In genomic region chr12:66302827-66303169, GRCh38 we compare ENCODE assay signal across 8 cellular contexts. TPM values are rescaled to one million over a fixed set of nuclear protein-coding genes. Genes with fewer than 3 reads are reported as not detected.
DNase-seq lines count a peak whose midpoint lies in the region; ATAC-seq and TF ChIP-seq lines count a peak whose summit lies in the region.

No MANE protein-coding gene starts in this region.

- DNase-seq in BE2C = no peak
- no peak for DNase-seq in AG20443 (ENCODE audit: low spot score)

- H3K9me3 ChIP-seq in BE2C (no peaks in the 10 kb centered on the region), Loucy (ENCODE audit: insufficient read depth, low read depth, low read length) (no peaks in the 10 kb centered on the region), duodenal mucosa (ENCODE audit: control insufficient read depth in 1 of 2, low read length in 2 of 2) (no peaks in the 10 kb centered on the region)

- H3K36me3 ChIP-seq in BE2C (no peaks in the 10 kb centered on the region), Loucy (ENCODE audit: insufficient read depth, low read length) (no peaks in the 10 kb centered on the region), duodenal mucosa (ENCODE audit: control insufficient read depth in 1 of 2, insufficient read depth in 2 of 2, low read length in 2 of 2) (no peaks in the 10 kb centered on the region)

- H3K27me3 Mint-ChIP-seq in nephron (ENCODE audit: low read depth) = peaks cover 12% of the 10 kb centered on the region

- H3K4me2 ChIP-seq in Loucy (ENCODE audit: low read depth, low read length, poor library complexity, severe bottlenecking) = peak overlapping the region; percentile 92

- H3K4me3 ChIP-seq in BE2C (ENCODE audit: low read depth, low read length) (peak overlapping the region; percentile 82), Loucy (ENCODE audit: low read length, poor library complexity, severe bottlenecking) (peak overlapping the region; percentile 95), duodenal mucosa (ENCODE audit: low read depth in 1 of 2, low read length in 2 of 2) (peak overlapping the region; percentile 91 to 98)

- peak overlapping the region; percentile 91 for H2AFZ ChIP-seq in Loucy (ENCODE audit: low read length)

- H3K4me3 Mint-ChIP-seq in nephron = peak overlapping the region; percentile 98 to 99 (median 99)

- H3K9me3 Mint-ChIP-seq in nephron = no peaks in the 10 kb centered on the region

- peaks cover 18% of the 10 kb centered on the region for H3K4me1 Mint-ChIP-seq in nephron

- H3K27ac ChIP-seq in duodenal mucosa (ENCODE audit: low read depth, low read length) = peak overlapping the region; percentile 71

- H3F3A ChIP-seq in Loucy (ENCODE audit: low read depth) = no peaks in the 10 kb centered on the region

- peaks cover 13% of the 10 kb centered on the region for H3K27me3 ChIP-seq in BE2C
- H3K27me3 ChIP-seq in Loucy (ENCODE audit: insufficient read depth, low read length, poor library complexity, severe bottlenecking) = no peaks in the 10 kb centered on the region
- H3K27me3 ChIP-seq in duodenal mucosa (ENCODE audit: control insufficient read depth in 1 of 2, insufficient read depth in 2 of 2, low read length in 2 of 2) = no peaks in the 10 kb centered on the region

- H3K36me3 Mint-ChIP-seq in nephron (ENCODE audit: low read depth) = peaks cover 8% of the 10 kb centered on the region

- ATAC-seq in HG03045 (IDR thresholded peaks at IDR 0.05; ENCODE audit: unreplicated experiment) (no peak), HG02763 (IDR thresholded peaks at IDR 0.05; ENCODE audit: unreplicated experiment) (no peak), HG03571 (IDR thresholded peaks at IDR 0.05; ENCODE audit: unreplicated experiment) (no peak)

- no peaks in the 10 kb centered on the region for H3K4me1 ChIP-seq in BE2C
- peaks cover 29% of the 10 kb centered on the region for H3K4me1 ChIP-seq in Loucy (ENCODE audit: insufficient read depth, low read length, poor library complexity, severe bottlenecking)
- peaks cover 11 to 13% of the 10 kb centered on the region in 2 donors for H3K4me1 ChIP-seq in duodenal mucosa (ENCODE audit: control insufficient read depth in 1 of 2, insufficient read depth in 2 of 2, low read length in 2 of 2)

- H3K79me2 ChIP-seq in Loucy (ENCODE audit: insufficient read depth, low read length) = peaks cover 41% of the 10 kb centered on the region

- H3K9ac ChIP-seq in Loucy (ENCODE audit: low read depth, low read length, poor library complexity, severe bottlenecking) (peak overlapping the region; percentile 72), duodenal mucosa (ENCODE audit: low read depth in 1 of 2, low read length in 2 of 2) (peak overlapping the region; percentile 79 to 95)

- peak overlapping the region; percentile 90 to 98 (median 94) for H3K27ac Mint-ChIP-seq in nephron

- TF ChIP-seq CTCF in BE2C (IDR thresholded peaks at IDR 0.05; ENCODE audit: low read depth, low read length) = no peak
- no peak for TF ChIP-seq CTCF in Loucy (conservative IDR thresholded peaks at IDR 0.05; ENCODE audit: low read length)
- no peak for TF ChIP-seq CTCF in nephron (IDR thresholded peaks at IDR 0.05; ENCODE audit: unreplicated experiment in 3 of 3)

- H4K20me1 ChIP-seq in Loucy (ENCODE audit: insufficient read depth, low read length, poor library complexity, severe bottlenecking) = peaks cover 6% of the 10 kb centered on the region

- H3K9me2 ChIP-seq in Loucy (replicated peaks; ENCODE audit: low read depth, low read length) = no peaks in the 10 kb centered on the region

RNA-seq across cellular contexts. Expression of gene HELB, which starts 0.5 kb away (rescaled TPM):
- 0.36 TPM for polyA plus RNA-seq in BE2C (2012; ENCODE audit: insufficient read depth, insufficient read length, low read depth)
